ENCODE assay signal across 19 cellular contexts in the genomic region with DNA sequence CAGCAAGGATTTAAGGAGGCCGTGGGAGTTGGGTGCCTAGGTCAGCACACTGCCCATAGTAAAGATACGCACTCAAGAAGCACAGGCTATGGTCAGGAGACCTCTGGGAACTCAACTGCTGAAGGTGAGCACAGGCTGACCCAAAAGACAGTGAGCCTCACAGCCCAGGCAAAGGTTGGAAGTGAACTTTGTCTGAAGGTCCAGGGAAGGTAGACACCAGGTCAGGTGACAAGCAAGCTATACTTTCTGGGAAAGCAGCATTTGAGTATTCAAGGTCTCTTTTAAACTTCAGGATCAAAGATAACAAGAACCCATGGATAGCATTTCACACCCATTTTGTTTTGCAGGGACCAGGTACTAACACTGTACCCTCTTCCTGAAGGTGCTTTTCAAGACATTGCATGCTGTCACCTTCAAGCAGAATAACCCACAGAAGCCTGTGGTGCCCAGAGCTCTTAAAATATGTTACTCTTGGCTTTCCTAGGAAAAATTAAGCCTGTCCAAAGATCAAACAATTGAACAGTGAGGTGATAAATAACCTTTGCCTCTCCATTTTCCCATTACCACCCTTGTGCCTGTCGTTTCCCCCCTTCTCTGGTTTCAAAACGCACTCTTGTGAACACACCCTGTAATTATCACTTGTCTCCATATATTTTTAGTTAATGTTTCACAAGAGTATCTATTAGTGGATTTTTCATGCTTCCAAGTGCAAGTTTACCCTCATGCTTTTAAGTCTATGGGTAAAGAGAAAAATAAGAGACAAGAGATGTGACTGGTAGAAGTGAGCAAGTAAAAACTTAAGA. TPM values are rescaled to one million over a fixed set of nuclear protein-coding genes. Genes with fewer than 3 reads are reported as not detected.
DNase-seq lines count a peak whose midpoint lies in the region; ATAC-seq and TF ChIP-seq lines count a peak whose summit lies in the region.
"Had no signal": no experiment of that assay in that cellular context is flagged by ENCODE, and none has a peak within 500 bp of the region (broad histone marks: within the 10 kb centered on the region; RNA-seq: fewer than 3 reads in every experiment).

No MANE protein-coding gene starts in this region.

- H2BK5ac ChIP-seq in IMR-90 (ENCODE audit: low read depth, low read length, poor library complexity, severe bottlenecking): no peak overlapping the region
- H2BK5ac ChIP-seq in mesenchymal stem cell (ENCODE audit: low read depth, low read length, poor library complexity, severe bottlenecking): no peak overlapping the region

- H3K4me3 ChIP-seq in IMR-90 (ENCODE audit: insufficient read depth, low read depth, low read length) (no peak overlapping the region), left lung (no peak overlapping the region), mesenchymal stem cell (ENCODE audit: insufficient read depth in 1 of 2, low read depth in 1 of 2, low read length in 2 of 2) (no peak overlapping the region)
- H3K4me3 ChIP-seq: Peyer's patch, SK-N-MC had no signal

- WGBS in IMR-90 (ENCODE audit: extremely low coverage in 2 of 2, insufficient read length in 1 of 2), 2 experiments: 83% methylated on average over 2 of the region's 4 CpGs; no CpG with 5 or more reads in 1 of the 2 experiments
- 100% methylated on average over 3 of the region's 4 CpGs for WGBS in mesenchymal stem cell

- no peak overlapping the region for H2AK5ac ChIP-seq in IMR-90 (ENCODE audit: low read depth, low read length)
- no peak overlapping the region for H2AK5ac ChIP-seq in mesenchymal stem cell (ENCODE audit: low read length, severe bottlenecking)

- no peak for TF ChIP-seq RAD21 in IMR-90 (IDR thresholded peaks at IDR 0.05; ENCODE audit: low read length)

- H2BK120ac ChIP-seq in IMR-90 (ENCODE audit: low read depth, low read length) (peak overlapping the region; percentile 40; the same call in 1 of the 2 replicates), mesenchymal stem cell (ENCODE audit: low read depth, low read length) (no peak overlapping the region)

- H2AK9ac ChIP-seq in IMR-90 (replicated peaks; ENCODE audit: low read depth, low read length, poor library complexity): no peak overlapping the region

- ATAC-seq in IMR-90 (ENCODE audit: low read depth) (no peak), left lung (peak; percentile 53), HG02571 (IDR thresholded peaks at IDR 0.05; ENCODE audit: unreplicated experiment) (no peak)

- TF ChIP-seq POLR2A in IMR-90 (IDR thresholded peaks at IDR 0.05; ENCODE audit: low read depth, low read length): no peak

- DNase-seq in IMR-90 (no peak), NCI-H2107 (lab: John Stamatoyannopoulos, UW) (peak; percentile 6), NOMO-1 (lab: John Stamatoyannopoulos, UW; ENCODE audit: unreplicated experiment in 2 of 2) (peak; percentile 5 to 62), left lung (no peak), GM19240 (ENCODE audit: insufficient read length, low spot score) (no peak), mesenchymal stem cell (no peak), GM19238 (ENCODE audit: insufficient read length, low spot score) (no peak)
- DNase-seq: ACHN, H7, NCI-H187, NCI-H345, NCI-H526, Peyer's patch, Right ventricle myocardium superior, T-helper 1 cell, T1000 had no signal

- no peak overlapping the region for H4K8ac ChIP-seq in IMR-90 (ENCODE audit: low read depth in 2 of 2, low read length in 2 of 2)
- H4K8ac ChIP-seq in mesenchymal stem cell (ENCODE audit: low read length): no peak overlapping the region

- TF ChIP-seq CTCF in IMR-90 (conservative IDR thresholded peaks at IDR 0.05; ENCODE audit: low read depth, low read length) (no peak), left lung (IDR thresholded peaks at IDR 0.05) (no peak)

- H4K20me1 ChIP-seq in IMR-90 (ENCODE audit: insufficient read depth, low read length): no peaks in the 10 kb centered on the region

- peaks cover 3% of the 10 kb centered on the region; the same call in 1 of the 2 replicates for H3K9me1 ChIP-seq in IMR-90 (ENCODE audit: insufficient read depth, low read length)

- no peak overlapping the region for H3K18ac ChIP-seq in IMR-90 (ENCODE audit: low read depth, low read length)
- no peak overlapping the region for H3K18ac ChIP-seq in mesenchymal stem cell (ENCODE audit: low read depth in 1 of 2, low read length in 2 of 2)

- CTCF ChIA-PET in IMR-90 (lab: Yijun Ruan, JAX): no interaction called here

- no peak overlapping the region for H3K9ac ChIP-seq in IMR-90 (ENCODE audit: low read depth, low read length)
- no peak overlapping the region for H3K9ac ChIP-seq in mesenchymal stem cell (ENCODE audit: low read length)

- H3K56ac ChIP-seq in IMR-90 (ENCODE audit: extremely low read depth, insufficient read depth, low read length): no peak overlapping the region

- peak overlapping the region; percentile 4; the same call in 1 of the 2 replicates for H3K4ac ChIP-seq in IMR-90 (ENCODE audit: low read depth, low read length)
- no peak overlapping the region for H3K4ac ChIP-seq in mesenchymal stem cell (ENCODE audit: low read depth in 1 of 2, low read length in 2 of 2)

- dilution Hi-C loops in IMR-90 (cut with HindIII; ENCODE audit: low sequenced_read_pairs, unreplicated experiment): no loop called here

- intact Hi-C loops in IMR-90 (cut with micrococcal nuclease) (no loop called here), left lung (cut with DNase I) (no loop called here)

- H2BK15ac ChIP-seq in IMR-90 (ENCODE audit: low read depth, low read length) (no peak overlapping the region), mesenchymal stem cell (ENCODE audit: low read depth, poor library complexity, severe bottlenecking) (no peak overlapping the region)

- in situ Hi-C loops in IMR-90 (cut with MboI; ENCODE audit: low sequenced_read_pairs): no loop called here

- H3K79me1 ChIP-seq in IMR-90 (ENCODE audit: low read depth in 1 of 2, low read length in 2 of 2) (peaks cover under 1 to 4% of the 10 kb centered on the region in 2 experiments; a peak in 2 of 4 replicates), mesenchymal stem cell (replicated peaks; ENCODE audit: low read length, poor library complexity, severe bottlenecking) (no peaks in the 10 kb centered on the region)

- POLR2A ChIA-PET in IMR-90 (lab: Charles Lee; ENCODE audit: unreplicated experiment): no interaction called here

- H3K27me3 ChIP-seq in IMR-90 (ENCODE audit: control insufficient read depth, insufficient read depth, low read length): peaks cover 4% of the 10 kb centered on the region; the same call in 1 of the 2 replicates
- H3K27me3 ChIP-seq in left lung: peaks cover 0 to 5% of the 10 kb centered on the region in 2 donors
- peaks cover 0 to 17% of the 10 kb centered on the region in 2 experiments for H3K27me3 ChIP-seq in mesenchymal stem cell (ENCODE audit: control insufficient read depth in 1 of 2, insufficient read depth in 1 of 2, low read length in 2 of 2)
- H3K27me3 ChIP-seq: Peyer's patch had no signal

- no peak overlapping the region for H4K5ac ChIP-seq in IMR-90 (ENCODE audit: low read depth, low read length)

- H3K9me3 ChIP-seq in IMR-90 (ENCODE audit: control insufficient read depth, insufficient read depth, low read length): no peaks in the 10 kb centered on the region
- no peaks in the 10 kb centered on the region for H3K9me3 ChIP-seq in left lung
- peaks cover 3% of the 10 kb centered on the region for H3K9me3 ChIP-seq in mesenchymal stem cell (ENCODE audit: control insufficient read depth, low read length)
- H3K9me3 ChIP-seq: Peyer's patch had no signal

- no peak overlapping the region for H2BK12ac ChIP-seq in mesenchymal stem cell (ENCODE audit: low read length in 2 of 2)

- H3K27ac ChIP-seq in IMR-90 (ENCODE audit: insufficient read depth, low read length): no peak overlapping the region
- H3K27ac ChIP-seq in left lung: peak overlapping the region in 1 of 2 donors; percentile 33
- no peak overlapping the region for H3K27ac ChIP-seq in mesenchymal stem cell (ENCODE audit: low read length, poor library complexity, severe bottlenecking)
- H3K27ac ChIP-seq: SK-N-MC had no signal

- H3K4me2 ChIP-seq in IMR-90 (ENCODE audit: low read depth, low read length): no peak overlapping the region
- H3K4me2 ChIP-seq in mesenchymal stem cell (ENCODE audit: low read length, poor library complexity, severe bottlenecking): no peak overlapping the region

- H3K14ac ChIP-seq in IMR-90 (replicated peaks; ENCODE audit: low read depth, low read length) (no peak overlapping the region), mesenchymal stem cell (ENCODE audit: low read length in 2 of 2) (no peak overlapping the region)

- H3K4me1 ChIP-seq in IMR-90 (ENCODE audit: control insufficient read depth, insufficient read depth, low read length) (peaks cover 2% of the 10 kb centered on the region), left lung (no peaks in the 10 kb centered on the region), mesenchymal stem cell (ENCODE audit: control insufficient read depth, insufficient read depth, low read depth, low read length) (no peaks in the 10 kb centered on the region)
- H3K4me1 ChIP-seq: Peyer's patch had no signal

- H3K36me3 ChIP-seq in IMR-90 (ENCODE audit: control insufficient read depth, insufficient read depth, low read length): no peaks in the 10 kb centered on the region
- no peaks in the 10 kb centered on the region for H3K36me3 ChIP-seq in left lung
- H3K36me3 ChIP-seq in mesenchymal stem cell (ENCODE audit: control insufficient read depth in 1 of 2, insufficient read depth in 2 of 2, low read depth in 1 of 2, low read length in 2 of 2): no peaks in the 10 kb centered on the region
- H3K36me3 ChIP-seq: Peyer's patch had no signal

- no TSS peak for BruUV-seq in IMR-90 (replicated peaks; lab: Mats Ljungman, UMichigan)

- H4K91ac ChIP-seq in IMR-90 (ENCODE audit: insufficient read depth, low read depth, low read length): no peak overlapping the region; the same call in 1 of the 2 replicates
- H4K91ac ChIP-seq in mesenchymal stem cell (ENCODE audit: low read length): no peak overlapping the region

- H2BK20ac ChIP-seq in IMR-90 (ENCODE audit: low read depth, low read length): peak overlapping the region; percentile 34; the same call in 1 of the 2 replicates

- H3K23ac ChIP-seq in IMR-90 (ENCODE audit: low read depth, low read length) (no peak overlapping the region), mesenchymal stem cell (ENCODE audit: low read length in 2 of 2) (no peak overlapping the region)

- no peak overlapping the region for H2AFZ ChIP-seq in IMR-90 (replicated peaks; ENCODE audit: low read length, poor library complexity)
- H2AFZ ChIP-seq in mesenchymal stem cell (ENCODE audit: low read depth, low read length): no peak overlapping the region

TF ChIP-seq in IMR-90, 13 proteins besides CTCF, POLR2A, EP300 and RAD21:
- no peak for TF ChIP-seq SMC3 (IDR thresholded peaks at IDR 0.05; ENCODE audit: low read depth, low read length)

RNA-seq across cellular contexts. Expression of a gene that starts 3.4 kb away (rescaled TPM):
- total RNA-seq in IMR-90 (2012; rRNA removed): not detected in 2 replicates
- not detected in 2 replicates for polyA plus RNA-seq in IMR-90 (2012; rRNA removed)
- polyA plus RNA-seq in IMR-90 (2012; cell fraction: cytosol; rRNA removed): not detected in 2 replicates
- polyA plus RNA-seq in IMR-90 (2012; cell fraction: nucleus; rRNA removed; ENCODE audit: low replicate concordance): not detected in 2 replicates
- total RNA-seq in left lung: under 1 TPM in 1 of 2 donors, not detected in 1; 0.64 TPM
- not detected for polyA plus RNA-seq in mesenchymal stem cell (2013, experiment 1 of 2)
- not detected for polyA plus RNA-seq in mesenchymal stem cell (2013, experiment 2 of 2)
- total RNA-seq: H7, HT1080, Peyer's patch, Right ventricle myocardium superior had no signal

Comparison
In these comparisons a context has a peak if more than half of its experiments do, and no peak if none do; other contexts are left out.
1. DNase-seq: peak in NCI-H2107 (single experiment) and NOMO-1 (2 of 2); none in IMR-90 (single experiment), left lung (0 of 2), GM19240 (single experiment), mesenchymal stem cell (single experiment) and GM19238 (single experiment).